1 cellular context compared by ENCODE assay signal in genomic region chr2:55693181-55694125, GRCh38.
TF ChIP-seq lines count a peak whose summit lies in the region.

PNPT1 (minus strand) TSS chr2:55693844; CDS start chr2:55693823, 21 bp downstream.

TF ChIP-seq in HepG2, 621 proteins besides CTCF, POLR2A, EP300 and RAD21 (continued from another document and continues in another):
- peak; percentile 91 for TF ChIP-seq HMGXB3 (CRISPR knock-in tag; IDR thresholded peaks at IDR 0.05; ENCODE audit: borderline replicate concordance)
- TF ChIP-seq TARDBP (CRISPR knock-in tag; IDR thresholded peaks at IDR 0.05) = peak; percentile 97
- TF ChIP-seq MED1 (CRISPR knock-in tag; IDR thresholded peaks at IDR 0.05) = peak; percentile 55
- TF ChIP-seq, protein P1, sequence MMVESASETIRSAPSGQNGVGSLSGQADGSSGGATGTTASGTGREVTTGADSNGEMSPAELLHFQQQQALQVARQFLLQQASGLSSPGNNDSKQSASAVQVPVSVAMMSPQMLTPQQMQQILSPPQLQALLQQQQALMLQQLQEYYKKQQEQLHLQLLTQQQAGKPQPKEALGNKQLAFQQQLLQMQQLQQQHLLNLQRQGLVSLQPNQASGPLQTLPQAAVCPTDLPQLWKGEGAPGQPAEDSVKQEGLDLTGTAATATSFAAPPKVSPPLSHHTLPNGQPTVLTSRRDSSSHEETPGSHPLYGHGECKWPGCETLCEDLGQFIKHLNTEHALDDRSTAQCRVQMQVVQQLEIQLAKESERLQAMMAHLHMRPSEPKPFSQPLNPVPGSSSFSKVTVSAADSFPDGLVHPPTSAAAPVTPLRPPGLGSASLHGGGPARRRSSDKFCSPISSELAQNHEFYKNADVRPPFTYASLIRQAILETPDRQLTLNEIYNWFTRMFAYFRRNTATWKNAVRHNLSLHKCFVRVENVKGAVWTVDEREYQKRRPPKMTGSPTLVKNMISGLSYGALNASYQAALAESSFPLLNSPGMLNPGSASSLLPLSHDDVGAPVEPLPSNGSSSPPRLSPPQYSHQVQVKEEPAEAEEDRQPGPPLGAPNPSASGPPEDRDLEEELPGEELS (CRISPR knock-in tag; IDR thresholded peaks at IDR 0.05) = peak; percentile 64
- peak; percentile 96 for TF ChIP-seq KDM5B (CRISPR knock-in tag; IDR thresholded peaks at IDR 0.05; ENCODE audit: borderline replicate concordance)
- TF ChIP-seq RXRB (CRISPR knock-in tag; IDR thresholded peaks at IDR 0.05; ENCODE audit: borderline replicate concordance) = peak; percentile 66
- TF ChIP-seq ZNF24 (IDR thresholded peaks at IDR 0.05) = peak; percentile 63
- TF ChIP-seq ZNF574 (CRISPR knock-in tag; IDR thresholded peaks at IDR 0.05) = peak; percentile 93
- peak; percentile 29; the same call in 1 of the 2 replicates for TF ChIP-seq GATA4 (IDR thresholded peaks at IDR 0.05; ENCODE audit: borderline replicate concordance, low read depth)
- peak; percentile 66; the same call in 1 of the 2 replicates for TF ChIP-seq CEBPB (IDR thresholded peaks at IDR 0.05; ENCODE audit: borderline replicate concordance, low read depth, low read length)
- TF ChIP-seq KLF11 (CRISPR knock-in tag; IDR thresholded peaks at IDR 0.05) = peak; percentile 94; the same call in 1 of the 2 replicates
- TF ChIP-seq, protein P2, sequence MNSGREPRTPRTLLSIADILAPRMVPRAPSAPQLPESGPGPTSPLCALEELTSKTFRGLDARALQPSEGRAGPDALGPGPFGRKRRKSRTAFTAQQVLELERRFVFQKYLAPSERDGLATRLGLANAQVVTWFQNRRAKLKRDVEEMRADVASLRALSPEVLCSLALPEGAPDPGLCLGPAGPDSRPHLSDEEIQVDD (CRISPR knock-in tag; IDR thresholded peaks at IDR 0.05; ENCODE audit: borderline replicate concordance) = peak; percentile 98
- TF ChIP-seq ZNF124 (CRISPR knock-in tag; IDR thresholded peaks at IDR 0.05) = peak; percentile 87
- peak; percentile 59 for TF ChIP-seq RBM39 (IDR thresholded peaks at IDR 0.05; ENCODE audit: low read depth, low read length, poor library complexity, severe bottlenecking)
- TF ChIP-seq, protein P3, sequence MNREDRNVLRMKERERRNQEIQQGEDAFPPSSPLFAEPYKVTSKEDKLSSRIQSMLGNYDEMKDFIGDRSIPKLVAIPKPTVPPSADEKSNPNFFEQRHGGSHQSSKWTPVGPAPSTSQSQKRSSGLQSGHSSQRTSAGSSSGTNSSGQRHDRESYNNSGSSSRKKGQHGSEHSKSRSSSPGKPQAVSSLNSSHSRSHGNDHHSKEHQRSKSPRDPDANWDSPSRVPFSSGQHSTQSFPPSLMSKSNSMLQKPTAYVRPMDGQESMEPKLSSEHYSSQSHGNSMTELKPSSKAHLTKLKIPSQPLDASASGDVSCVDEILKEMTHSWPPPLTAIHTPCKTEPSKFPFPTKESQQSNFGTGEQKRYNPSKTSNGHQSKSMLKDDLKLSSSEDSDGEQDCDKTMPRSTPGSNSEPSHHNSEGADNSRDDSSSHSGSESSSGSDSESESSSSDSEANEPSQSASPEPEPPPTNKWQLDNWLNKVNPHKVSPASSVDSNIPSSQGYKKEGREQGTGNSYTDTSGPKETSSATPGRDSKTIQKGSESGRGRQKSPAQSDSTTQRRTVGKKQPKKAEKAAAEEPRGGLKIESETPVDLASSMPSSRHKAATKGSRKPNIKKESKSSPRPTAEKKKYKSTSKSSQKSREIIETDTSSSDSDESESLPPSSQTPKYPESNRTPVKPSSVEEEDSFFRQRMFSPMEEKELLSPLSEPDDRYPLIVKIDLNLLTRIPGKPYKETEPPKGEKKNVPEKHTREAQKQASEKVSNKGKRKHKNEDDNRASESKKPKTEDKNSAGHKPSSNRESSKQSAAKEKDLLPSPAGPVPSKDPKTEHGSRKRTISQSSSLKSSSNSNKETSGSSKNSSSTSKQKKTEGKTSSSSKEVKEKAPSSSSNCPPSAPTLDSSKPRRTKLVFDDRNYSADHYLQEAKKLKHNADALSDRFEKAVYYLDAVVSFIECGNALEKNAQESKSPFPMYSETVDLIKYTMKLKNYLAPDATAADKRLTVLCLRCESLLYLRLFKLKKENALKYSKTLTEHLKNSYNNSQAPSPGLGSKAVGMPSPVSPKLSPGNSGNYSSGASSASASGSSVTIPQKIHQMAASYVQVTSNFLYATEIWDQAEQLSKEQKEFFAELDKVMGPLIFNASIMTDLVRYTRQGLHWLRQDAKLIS (CRISPR knock-in tag; IDR thresholded peaks at IDR 0.05) = peak; percentile 37; the same call in 1 of the 2 replicates
- 0 out of 2 replicates have a peak, but pooled peaks have one; percentile 53 for TF ChIP-seq MTF2 (CRISPR knock-in tag; IDR thresholded peaks at IDR 0.05; ENCODE audit: borderline replicate concordance)
- TF ChIP-seq ZNF235 (CRISPR knock-in tag; IDR thresholded peaks at IDR 0.05; ENCODE audit: borderline replicate concordance) = no peak; the same call in 1 of the 2 replicates
- TF ChIP-seq ZBTB26 (CRISPR knock-in tag; IDR thresholded peaks at IDR 0.05; ENCODE audit: borderline replicate concordance) = peak; percentile 91
- peak; percentile 94 for TF ChIP-seq ZNF253 (CRISPR knock-in tag; IDR thresholded peaks at IDR 0.05; ENCODE audit: borderline replicate concordance)
- TF ChIP-seq THAP8 (CRISPR knock-in tag; IDR thresholded peaks at IDR 0.05; ENCODE audit: borderline replicate concordance) = 0 out of 2 replicates have a peak, but pooled peaks have one; percentile 87
- TF ChIP-seq, protein P4, sequence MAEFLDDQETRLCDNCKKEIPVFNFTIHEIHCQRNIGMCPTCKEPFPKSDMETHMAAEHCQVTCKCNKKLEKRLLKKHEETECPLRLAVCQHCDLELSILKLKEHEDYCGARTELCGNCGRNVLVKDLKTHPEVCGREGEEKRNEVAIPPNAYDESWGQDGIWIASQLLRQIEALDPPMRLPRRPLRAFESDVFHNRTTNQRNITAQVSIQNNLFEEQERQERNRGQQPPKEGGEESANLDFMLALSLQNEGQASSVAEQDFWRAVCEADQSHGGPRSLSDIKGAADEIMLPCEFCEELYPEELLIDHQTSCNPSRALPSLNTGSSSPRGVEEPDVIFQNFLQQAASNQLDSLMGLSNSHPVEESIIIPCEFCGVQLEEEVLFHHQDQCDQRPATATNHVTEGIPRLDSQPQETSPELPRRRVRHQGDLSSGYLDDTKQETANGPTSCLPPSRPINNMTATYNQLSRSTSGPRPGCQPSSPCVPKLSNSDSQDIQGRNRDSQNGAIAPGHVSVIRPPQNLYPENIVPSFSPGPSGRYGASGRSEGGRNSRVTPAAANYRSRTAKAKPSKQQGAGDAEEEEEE (CRISPR knock-in tag; IDR thresholded peaks at IDR 0.05; ENCODE audit: borderline replicate concordance) = peak; percentile 40; the same call in 1 of the 2 replicates
- TF ChIP-seq ZNF441 (CRISPR knock-in tag; IDR thresholded peaks at IDR 0.05; ENCODE audit: borderline replicate concordance) = peak; percentile 81; the same call in 1 of the 2 replicates
- peak; percentile 56; the same call in 1 of the 2 replicates for TF ChIP-seq GABPA (IDR thresholded peaks at IDR 0.05; ENCODE audit: low read depth, low read length)
- TF ChIP-seq GABPA (CRISPR knock-in tag; IDR thresholded peaks at IDR 0.05; ENCODE audit: low read depth) = peak; percentile 91
- TF ChIP-seq SAP130 (CRISPR knock-in tag; IDR thresholded peaks at IDR 0.05; ENCODE audit: low read depth) = peak; percentile 100
- TF ChIP-seq, protein P5, sequence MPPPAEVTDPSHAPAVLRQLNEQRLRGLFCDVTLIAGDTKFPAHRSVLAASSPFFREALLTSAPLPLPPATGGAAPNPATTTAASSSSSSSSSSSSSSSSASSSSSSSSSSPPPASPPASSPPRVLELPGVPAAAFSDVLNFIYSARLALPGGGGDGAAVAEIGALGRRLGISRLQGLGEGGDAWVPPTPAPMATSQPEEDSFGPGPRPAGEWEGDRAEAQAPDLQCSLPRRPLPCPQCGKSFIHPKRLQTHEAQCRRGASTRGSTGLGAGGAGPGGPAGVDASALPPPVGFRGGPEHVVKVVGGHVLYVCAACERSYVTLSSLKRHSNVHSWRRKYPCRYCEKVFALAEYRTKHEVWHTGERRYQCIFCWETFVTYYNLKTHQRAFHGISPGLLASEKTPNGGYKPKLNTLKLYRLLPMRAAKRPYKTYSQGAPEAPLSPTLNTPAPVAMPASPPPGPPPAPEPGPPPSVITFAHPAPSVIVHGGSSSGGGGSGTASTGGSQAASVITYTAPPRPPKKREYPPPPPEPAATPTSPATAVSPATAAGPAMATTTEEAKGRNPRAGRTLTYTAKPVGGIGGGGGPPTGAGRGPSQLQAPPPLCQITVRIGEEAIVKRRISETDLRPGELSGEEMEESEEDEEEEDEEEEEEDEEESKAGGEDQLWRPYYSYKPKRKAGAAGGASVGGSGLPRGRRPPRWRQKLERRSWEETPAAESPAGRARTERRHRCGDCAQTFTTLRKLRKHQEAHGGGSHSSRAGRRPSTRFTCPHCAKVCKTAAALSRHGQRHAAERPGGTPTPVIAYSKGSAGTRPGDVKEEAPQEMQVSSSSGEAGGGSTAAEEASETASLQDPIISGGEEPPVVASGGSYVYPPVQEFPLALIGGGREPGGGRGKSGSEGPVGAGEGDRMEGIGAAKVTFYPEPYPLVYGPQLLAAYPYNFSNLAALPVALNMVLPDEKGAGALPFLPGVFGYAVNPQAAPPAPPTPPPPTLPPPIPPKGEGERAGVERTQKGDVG (CRISPR knock-in tag; IDR thresholded peaks at IDR 0.05; ENCODE audit: borderline replicate concordance) = no peak
- TF ChIP-seq ETV5 (CRISPR knock-in tag; IDR thresholded peaks at IDR 0.05; ENCODE audit: borderline replicate concordance) = peak; percentile 67
- TF ChIP-seq SMAD1 (CRISPR knock-in tag; IDR thresholded peaks at IDR 0.05; ENCODE audit: borderline replicate concordance, low read depth) = peak; percentile 81; the same call in 1 of the 2 replicates
- peak; percentile 95; the same call in 1 of the 2 replicates for TF ChIP-seq IRF9 (CRISPR knock-in tag; IDR thresholded peaks at IDR 0.05; ENCODE audit: borderline replicate concordance)
- TF ChIP-seq CHD2 (IDR thresholded peaks at IDR 0.05; ENCODE audit: low read depth, low read length) = no peak; the same call in 1 of the 2 replicates
- peak; percentile 85; the same call in 1 of the 2 replicates for TF ChIP-seq ZNF160 (CRISPR knock-in tag; IDR thresholded peaks at IDR 0.05)
